9 cellular contexts compared by ENCODE assay signal in the genomic region with DNA sequence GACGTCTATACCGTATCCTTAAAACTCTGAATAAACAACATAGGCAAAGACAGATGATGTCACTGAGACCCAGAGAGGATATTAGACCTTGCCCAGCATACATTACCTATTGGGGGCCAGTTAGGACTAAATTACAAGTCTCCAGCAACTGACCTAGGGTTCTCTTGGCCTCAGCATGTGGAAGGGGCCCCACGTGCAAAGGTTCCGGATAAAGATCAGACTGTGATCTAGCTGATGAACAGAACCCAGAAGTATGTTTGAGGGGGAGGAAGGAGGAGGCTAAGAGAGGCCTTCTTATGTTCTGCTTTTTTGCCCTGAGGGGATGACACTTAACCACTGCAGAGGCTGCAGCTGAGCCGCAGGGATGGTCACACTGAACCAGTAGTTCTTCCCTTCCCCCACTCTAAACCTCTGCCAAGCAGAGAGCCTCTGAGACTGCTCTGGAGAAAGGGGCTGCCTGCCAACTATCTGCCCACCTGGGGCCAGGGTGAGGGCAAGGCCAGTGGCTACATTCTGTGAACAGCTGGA. TPM values are rescaled to one million over a fixed set of nuclear protein-coding genes. Genes with fewer than 3 reads are reported as not detected.
A peak's percentile ranks its signal among the peaks of the same experiment; 100 is the strongest.
DNase-seq lines count a peak whose midpoint lies in the region; ATAC-seq, FAIRE-seq and TF ChIP-seq lines count a peak whose summit lies in the region.
"Had no signal": no experiment of that assay in that cellular context is flagged by ENCODE, and none has a peak within 500 bp of the region (broad histone marks: within the 10 kb centered on the region; RNA-seq: fewer than 3 reads in every experiment).

No MANE protein-coding gene starts in this region.

- H3K9me3 ChIP-seq in HAP-1 (no peaks in the 10 kb centered on the region), pancreas (no peaks in the 10 kb centered on the region)

- peak overlapping the region in 3 of 4 donors; percentile 14 to 74 (median 48) for H3K27ac ChIP-seq in pancreas

- peak in 3 of 4 donors; percentile 2 to 26 (median 3) for ATAC-seq in pancreas

- TF ChIP-seq CTCF in brain (conservative IDR thresholded peaks at IDR 0.05) (no peak), pancreas (IDR thresholded peaks at IDR 0.05) (no peak)

- peaks cover 9% of the 10 kb centered on the region for H3K27me3 Mint-ChIP-seq in brain
- no peaks in the 10 kb centered on the region for H3K27me3 Mint-ChIP-seq in activated T-helper 1 cell treated with anti-CD3 and anti-CD28 coated beads, Interleukin-12 subunit alpha, Interleukin-12 subunit beta, Interleukin-2, Interleukin-4 antibody, amounts not matched to agents 30 ng/mL and 10 ng/mL and 1 ng/mL, durations not matched to agents 14 hours and 24 hours and 36 hours (ENCODE audit: insufficient read depth)

- H3K27ac Mint-ChIP-seq in brain, result peak overlapping the region; percentile 29 to 91 (median 80)
- no peak overlapping the region for H3K27ac Mint-ChIP-seq in activated T-helper 1 cell treated with anti-CD3 and anti-CD28 coated beads, Interleukin-12 subunit alpha, Interleukin-12 subunit beta, Interleukin-2, Interleukin-4 antibody, amounts not matched to agents 30 ng/mL and 10 ng/mL and 1 ng/mL, durations not matched to agents 14 hours and 24 hours and 36 hours

- FAIRE-seq in pancreas (lab: Jason Lieb, UNC), result no peak

- peaks cover 34% of the 10 kb centered on the region for H3K4me1 Mint-ChIP-seq in brain
- peaks cover 5% of the 10 kb centered on the region for H3K4me1 Mint-ChIP-seq in activated T-helper 1 cell treated with anti-CD3 and anti-CD28 coated beads, Interleukin-12 subunit alpha, Interleukin-12 subunit beta, Interleukin-2, Interleukin-4 antibody, amounts not matched to agents 30 ng/mL and 10 ng/mL and 1 ng/mL, durations not matched to agents 14 hours and 24 hours and 36 hours (ENCODE audit: low read depth)

- H3K27me3 ChIP-seq in HAP-1 (ENCODE audit: low read depth), result no peaks in the 10 kb centered on the region
- no peaks in the 10 kb centered on the region for H3K27me3 ChIP-seq in pancreas

- H3K36me3 Mint-ChIP-seq in brain, result no peaks in the 10 kb centered on the region
- no peaks in the 10 kb centered on the region for H3K36me3 Mint-ChIP-seq in activated T-helper 1 cell treated with anti-CD3 and anti-CD28 coated beads, Interleukin-12 subunit alpha, Interleukin-12 subunit beta, Interleukin-2, Interleukin-4 antibody, amounts not matched to agents 30 ng/mL and 10 ng/mL and 1 ng/mL, durations not matched to agents 14 hours and 24 hours and 36 hours (ENCODE audit: low read depth)

- H3K36me3 ChIP-seq in HAP-1 (replicated peaks), result peaks cover 7% of the 10 kb centered on the region; the same call in 1 of the 2 replicates
- H3K36me3 ChIP-seq in pancreas, result no peaks in the 10 kb centered on the region

- 41 to 45% methylated on average over 5 of the region's 5 CpGs for WGBS in pancreas, 2 donors

- H3K4me1 ChIP-seq in HAP-1 (peaks cover 12% of the 10 kb centered on the region), pancreas (peaks cover 0 to 16% (median 0%) of the 10 kb centered on the region in 3 donors)

- peak overlapping the region in 3 of 5 experiments; percentile 36 to 82 (median 43) for H3K4me3 Mint-ChIP-seq in brain
- H3K4me3 Mint-ChIP-seq in activated T-helper 1 cell treated with anti-CD3 and anti-CD28 coated beads, Interleukin-12 subunit alpha, Interleukin-12 subunit beta, Interleukin-2, Interleukin-4 antibody, amounts not matched to agents 30 ng/mL and 10 ng/mL and 1 ng/mL, durations not matched to agents 14 hours and 24 hours and 36 hours, result no peak overlapping the region

- intact Hi-C loops in pancreas (cut with DNase I), result no loop called here
- intact Hi-C loops in activated T-helper 1 cell treated with anti-CD3 and anti-CD28 coated beads, Interleukin-12 subunit alpha, Interleukin-12 subunit beta, Interleukin-2, Interleukin-4 antibody, amounts not matched to agents 30 ng/mL and 10 ng/mL and 1 ng/mL, durations not matched to agents 14 hours and 24 hours and 36 hours (cut with micrococcal nuclease), result loop anchor here (5.0 kb wide), 1 partner anchor 32 kb away; no protein-coding TSS in a partner anchor

- peaks cover 0 to 3% (median 0%) of the 10 kb centered on the region in 5 experiments for H3K9me3 Mint-ChIP-seq in brain
- H3K9me3 Mint-ChIP-seq in activated T-helper 1 cell treated with anti-CD3 and anti-CD28 coated beads, Interleukin-12 subunit alpha, Interleukin-12 subunit beta, Interleukin-2, Interleukin-4 antibody, amounts not matched to agents 30 ng/mL and 10 ng/mL and 1 ng/mL, durations not matched to agents 14 hours and 24 hours and 36 hours, result no peaks in the 10 kb centered on the region
- H3K9me3 Mint-ChIP-seq: immature natural killer cell had no signal

- DNase-seq in HAP-1 (ENCODE audit: low spot score in 2 of 2) (peak; percentile 36 to 49), NCI-H2196 treated with DMSO at 0.1 percent for 48 hours (lab: John Stamatoyannopoulos, UW; ENCODE audit: unreplicated experiment) (peak; percentile 51), pancreas (peak in 5 of 6 donors; percentile 71 to 87 (median 72)), NCI-H187 treated with DMSO at 0.1 percent for 48 hours (lab: John Stamatoyannopoulos, UW) (no peak), DMS153 treated with DMSO at 0.1 percent for 48 hours (lab: John Stamatoyannopoulos, UW; ENCODE audit: unreplicated experiment) (no peak), HCEC 1CT (no peak)
- DNase-seq in activated T-helper 1 cell treated with anti-CD3 and anti-CD28 coated beads, Interleukin-12 subunit alpha, Interleukin-12 subunit beta, Interleukin-2, Interleukin-4 antibody, amounts not matched to agents 30 ng/mL and 10 ng/mL and 1 ng/mL, durations not matched to agents 14 hours and 24 hours and 36 hours (ENCODE audit: low spot score), result no peak
- DNase-seq: immature natural killer cell had no signal

- in situ Hi-C loops in HAP-1 (cut with MboI; ENCODE audit: low sequenced_read_pairs), result no loop called here

- H3K4me3 ChIP-seq in HAP-1, result no peak overlapping the region
- H3K4me3 ChIP-seq in pancreas, result peak overlapping the region in 1 of 4 donors; percentile 21

RNA-seq across cellular contexts. Expression of a gene that starts 24.0 kb away (rescaled TPM):
- polyA plus RNA-seq in brain (ENCODE audit: insufficient read depth, low read depth, low replicate concordance), result 20.3 TPM
- total RNA-seq in pancreas, result 10 to 100 TPM; 43.7 to 64.1 (median 54.4) TPM
- polyA plus RNA-seq in pancreas, result 10 to 100 TPM; 10.1 to 13.3 TPM
- 59.5 and 64.2 TPM in 2 replicates for total RNA-seq in activated T-helper 1 cell treated with anti-CD3 and anti-CD28 coated beads, Interleukin-12 subunit alpha, Interleukin-12 subunit beta, Interleukin-2, Interleukin-4 antibody, amounts not matched to agents 30 ng/mL and 10 ng/mL and 1 ng/mL, durations not matched to agents 14 hours and 24 hours and 36 hours

Comparison
In these comparisons a context has a peak if more than half of its experiments do, and no peak if none do; other contexts are left out.
1. DNase-seq: peak in HAP-1 (2 of 2), NCI-H2196 treated with DMSO at 0.1 percent for 48 hours (single experiment) and pancreas (5 of 6); none in NCI-H187 treated with DMSO at 0.1 percent for 48 hours (single experiment), activated T-helper 1 cell treated with anti-CD3 and anti-CD28 coated beads, Interleukin-12 subunit alpha, Interleukin-12 subunit beta, Interleukin-2, Interleukin-4 antibody, amounts not matched to agents 30 ng/mL and 10 ng/mL and 1 ng/mL, durations not matched to agents 14 hours and 24 hours and 36 hours (single experiment), DMS153 treated with DMSO at 0.1 percent for 48 hours (single experiment) and HCEC 1CT (single experiment).